ENCODE assay signal across 14 cellular contexts in the genomic region with DNA sequence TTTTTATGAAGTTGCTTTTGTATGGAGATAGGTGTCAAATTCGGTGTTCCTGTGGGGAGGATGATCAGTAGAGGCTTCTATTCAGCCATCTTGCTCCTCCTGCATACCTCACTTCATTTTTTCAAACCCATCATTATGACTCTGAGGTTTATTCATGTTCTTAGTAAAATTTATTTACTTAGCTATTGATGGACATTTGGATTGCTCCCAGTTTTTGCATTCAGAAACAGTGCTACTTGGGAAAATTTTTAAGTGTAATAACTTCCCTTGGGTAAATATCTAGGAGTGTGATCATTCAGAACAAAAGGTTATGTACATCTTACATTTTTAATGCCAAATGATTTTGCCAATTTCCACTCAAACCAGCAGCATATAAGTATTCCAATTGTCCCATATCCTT.
A peak's percentile ranks its signal among the peaks of the same experiment; 100 is the strongest.
DNase-seq lines count a peak whose midpoint lies in the region; ATAC-seq and TF ChIP-seq lines count a peak whose summit lies in the region.
"Had no signal": no experiment of that assay in that cellular context is flagged by ENCODE, and none has a peak within 500 bp of the region (broad histone marks: within the 10 kb centered on the region; RNA-seq: fewer than 3 reads in every experiment).

No MANE protein-coding gene starts in this region.

- in situ Hi-C loops in KBM-7 (cut with MboI; ENCODE audit: low pct_unique_long_range_greater_than_20kb, low sequenced_read_pairs), result no loop called here

- H3K36me3 Mint-ChIP-seq in WTC11, result peaks cover 10% of the 10 kb centered on the region

- POLR2A ChIA-PET in WTC11 (lab: Charles Lee), result no interaction called here

- H3K27ac ChIP-seq in HUES6 (ENCODE audit: low read depth, low read length), result peak overlapping the region; percentile 54
- peak overlapping the region; percentile 84 for H3K27ac ChIP-seq in iPS-18a (ENCODE audit: low read length)
- H3K27ac ChIP-seq in thyroid gland, result peak overlapping the region in 2 of 3 donors; percentile 36 to 84
- H3K27ac ChIP-seq: KMS-11 had no signal

- peaks cover 25% of the 10 kb centered on the region for H3K4me1 Mint-ChIP-seq in WTC11

- intact Hi-C loops in thyroid gland (cut with DNase I), result no loop called here

- ATAC-seq in WTC11 (no peak), GM21367 (IDR thresholded peaks at IDR 0.05; ENCODE audit: unreplicated experiment) (no peak)
- ATAC-seq: CD8-positive, alpha-beta T cell had no signal

- no peak for TF ChIP-seq POLR2A in thyroid gland (IDR thresholded peaks at IDR 0.05)

- H3K9ac ChIP-seq in HUES6 (ENCODE audit: low read length) (no peak overlapping the region), iPS-18a (ENCODE audit: low read length) (peak overlapping the region; percentile 47)
- H3K9ac ChIP-seq: KMS-11 had no signal

- H3K9me3 ChIP-seq in HUES6 (ENCODE audit: control insufficient read depth, insufficient read depth, low read depth, low read length) (no peaks in the 10 kb centered on the region), iPS-18a (ENCODE audit: control insufficient read depth, low read depth, low read length) (no peaks in the 10 kb centered on the region), thyroid gland (no peaks in the 10 kb centered on the region)
- H3K9me3 ChIP-seq: BE2C had no signal

- H3K4me1 ChIP-seq in HUES6 (ENCODE audit: control insufficient read depth, insufficient read depth, low read length) (peaks cover 19% of the 10 kb centered on the region), iPS-18a (ENCODE audit: control insufficient read depth, low read depth, low read length) (peaks cover 22% of the 10 kb centered on the region), thyroid gland (peaks cover 21 to 31% of the 10 kb centered on the region in 2 donors)

- 76 to 94% methylated on average over 1 of the region's 1 CpG for WGBS in thyroid gland, 2 donors

- no peaks in the 10 kb centered on the region for H3K27me3 Mint-ChIP-seq in WTC11 (ENCODE audit: low read depth)

- H3K4me3 Mint-ChIP-seq in WTC11, result peak overlapping the region; percentile 4; the same call in 1 of the 2 replicates
- H3K4me3 Mint-ChIP-seq: CD8-positive, alpha-beta T cell had no signal

- H3K9me3 Mint-ChIP-seq in WTC11, result no peaks in the 10 kb centered on the region
- H3K9me3 Mint-ChIP-seq: CD8-positive, alpha-beta T cell had no signal

- peaks cover 17% of the 10 kb centered on the region for H3K36me3 ChIP-seq in HUES6 (ENCODE audit: control insufficient read depth, insufficient read depth, low read length)
- peaks cover 6% of the 10 kb centered on the region for H3K36me3 ChIP-seq in iPS-18a (ENCODE audit: control insufficient read depth, low read depth, low read length)
- H3K36me3 ChIP-seq in thyroid gland, result no peaks in the 10 kb centered on the region
- H3K36me3 ChIP-seq: BE2C had no signal

- no peak for DNase-seq in WTC11 (ENCODE audit: low spot score)
- DNase-seq in thyroid gland, result no peak
- DNase-seq in CD1c-positive myeloid dendritic cell (ENCODE audit: extremely low spot score), result no peak
- no peak for DNase-seq in KBM-7
- DNase-seq: CD8-positive, alpha-beta T cell; NCI-H1105; NCI-H1694 treated with DMSO at 0.1 percent for 48 hours; NCI-H345; SIG-M5 had no signal

- peak overlapping the region; percentile 81 for H3K27ac Mint-ChIP-seq in WTC11
- H3K27ac Mint-ChIP-seq: CD8-positive, alpha-beta T cell had no signal

- H3K27me3 ChIP-seq in HUES6 (ENCODE audit: control insufficient read depth, insufficient read depth, low read length) (no peaks in the 10 kb centered on the region), iPS-18a (ENCODE audit: control insufficient read depth, insufficient read depth, low read length) (no peaks in the 10 kb centered on the region), thyroid gland (no peaks in the 10 kb centered on the region)
- H3K27me3 ChIP-seq: BE2C had no signal

- H3K4me3 ChIP-seq in HUES6 (ENCODE audit: low read depth, low read length), result no peak overlapping the region
- H3K4me3 ChIP-seq in iPS-18a (ENCODE audit: low read length), result peak overlapping the region; percentile 33
- no peak overlapping the region for H3K4me3 ChIP-seq in thyroid gland (replicated peaks in 1 of 3)

- TF ChIP-seq CTCF in WTC11 (IDR thresholded peaks at IDR 0.05), result no peak
- TF ChIP-seq CTCF in thyroid gland (IDR thresholded peaks at IDR 0.05), result no peak

- CTCF ChIA-PET in WTC11 (lab: Charles Lee), result interaction anchor here (0.6 to 1.8 kb wide), 11 partner anchors 9 to 268 kb away, joined by 3 to 9 read pairs (median 5); partner anchors contain the start of gene ESR2

TF ChIP-seq in WTC11, 78 proteins besides CTCF, POLR2A, EP300 and RAD21:
- TF ChIP-seq GABPB1 (CRISPR knock-in tag; IDR thresholded peaks at IDR 0.05) (no peak), ZNF317 (CRISPR knock-in tag; IDR thresholded peaks at IDR 0.05; ENCODE audit: borderline replicate concordance, low read depth) (no peak), NR1H2 (CRISPR knock-in tag; IDR thresholded peaks at IDR 0.05) (no peak), HMGA2 (CRISPR knock-in tag; IDR thresholded peaks at IDR 0.05) (no peak)
TF ChIP-seq in WTC11: peak in this region for 0.
